In genomic region chr14:71266994-71267636, GRCh38 we compare ENCODE assay signal across 10 cellular contexts. TPM values are rescaled to one million over a fixed set of nuclear protein-coding genes. Genes with fewer than 3 reads are reported as not detected.
DNase-seq lines count a peak whose midpoint lies in the region; ATAC-seq and TF ChIP-seq lines count a peak whose summit lies in the region.
"Had no signal": no experiment of that assay in that cellular context is flagged by ENCODE, and none has a peak within 500 bp of the region (broad histone marks: within the 10 kb centered on the region; RNA-seq: fewer than 3 reads in every experiment).

No MANE protein-coding gene starts in this region.

- H3K27ac ChIP-seq in muscle layer of duodenum (ENCODE audit: low read length): no peak overlapping the region
- H3K27ac ChIP-seq: 22Rv1 had no signal

- no peaks in the 10 kb centered on the region for H3K27me3 Mint-ChIP-seq in activated CD8-positive, alpha-beta T cell treated with anti-CD3 and anti-CD28 coated beads for 36 hours

- DNase-seq in DMS 273 (lab: John Stamatoyannopoulos, UW; ENCODE audit: unreplicated experiment): peak; percentile 7
- no peak for DNase-seq in DMS 273 treated with DMSO at 0.1 percent for 48 hours (lab: John Stamatoyannopoulos, UW)
- DNase-seq in activated CD8-positive, alpha-beta T cell treated with anti-CD3 and anti-CD28 coated beads for 36 hours: peak; percentile 50
- no peak for DNase-seq in A172 (ENCODE audit: low spot score)
- no peak for DNase-seq in NCI-H82 (lab: John Stamatoyannopoulos, UW)

- peaks cover 0 to 4% of the 10 kb centered on the region in 2 donors for H3K9me3 ChIP-seq in muscle layer of duodenum (ENCODE audit: control insufficient read depth in 1 of 2, low read length in 2 of 2)

- intact Hi-C loops in activated CD8-positive, alpha-beta T cell treated with anti-CD3 and anti-CD28 coated beads for 36 hours (cut with micrococcal nuclease): loop anchor here (5.0 kb wide), 1 partner anchor 125 kb away; no protein-coding TSS in a partner anchor

- CTCF ChIA-PET in activated CD8-positive, alpha-beta T cell treated with anti-CD3 and anti-CD28 coated beads for 36 hours (lab: Charles Lee): no interaction called here

- no peaks in the 10 kb centered on the region for H3K36me3 ChIP-seq in muscle layer of duodenum (ENCODE audit: control insufficient read depth in 1 of 2, insufficient read depth in 2 of 2, low read length in 2 of 2)

- peaks cover 9% of the 10 kb centered on the region for H3K36me3 Mint-ChIP-seq in activated CD8-positive, alpha-beta T cell treated with anti-CD3 and anti-CD28 coated beads for 36 hours (ENCODE audit: low read depth)
- H3K36me3 Mint-ChIP-seq: brain had no signal

- POLR2A ChIA-PET in activated CD8-positive, alpha-beta T cell treated with anti-CD3 and anti-CD28 coated beads for 36 hours (lab: Charles Lee): no interaction called here

- H3K9me3 Mint-ChIP-seq in activated CD8-positive, alpha-beta T cell treated with anti-CD3 and anti-CD28 coated beads for 36 hours: peaks cover 30% of the 10 kb centered on the region

- H3K27me3 ChIP-seq in muscle layer of duodenum (ENCODE audit: low read depth, low read length): no peaks in the 10 kb centered on the region

- H3K27ac Mint-ChIP-seq in activated CD8-positive, alpha-beta T cell treated with anti-CD3 and anti-CD28 coated beads for 36 hours: peak overlapping the region; percentile 77
- H3K27ac Mint-ChIP-seq: brain had no signal

- TF ChIP-seq CTCF in activated CD8-positive, alpha-beta T cell treated with anti-CD3 and anti-CD28 coated beads for 36 hours (IDR thresholded peaks at IDR 0.05): no peak

- peaks cover 39% of the 10 kb centered on the region for H3K4me1 Mint-ChIP-seq in activated CD8-positive, alpha-beta T cell treated with anti-CD3 and anti-CD28 coated beads for 36 hours (ENCODE audit: low read depth)
- H3K4me1 Mint-ChIP-seq: brain had no signal

- H3K4me1 ChIP-seq in muscle layer of duodenum (ENCODE audit: control insufficient read depth in 1 of 2, insufficient read depth in 2 of 2, low read length in 2 of 2): no peaks in the 10 kb centered on the region

- H3K4me3 Mint-ChIP-seq in activated CD8-positive, alpha-beta T cell treated with anti-CD3 and anti-CD28 coated beads for 36 hours: peak overlapping the region; percentile 20
- H3K4me3 Mint-ChIP-seq: brain had no signal

- peak; percentile 78 for ATAC-seq in HG02885 (IDR thresholded peaks at IDR 0.05; ENCODE audit: poor library complexity, unreplicated experiment)
- ATAC-seq in activated CD8-positive, alpha-beta T cell treated with anti-CD3 and anti-CD28 coated beads for 36 hours: peak; percentile 84
- no peak for ATAC-seq in HG02970 (IDR thresholded peaks at IDR 0.05; ENCODE audit: low FRiP score, unreplicated experiment)

- peak overlapping the region; percentile 22 to 28 for H3K4me3 ChIP-seq in muscle layer of duodenum (ENCODE audit: low read depth in 1 of 2, low read length in 2 of 2)

RNA-seq across cellular contexts. Expression of gene SIPA1L1, which starts 53.2 kb away (rescaled TPM):
- total RNA-seq in activated CD8-positive, alpha-beta T cell treated with anti-CD3 and anti-CD28 coated beads for 36 hours: 10 to 100 TPM; 52.0 to 57.7 TPM
- 3.7 and 4.9 TPM in 2 replicates for total RNA-seq in A172 (2014; rRNA removed; shearing (Covaris generic))

Comparison
In these comparisons a context has a peak if more than half of its experiments do, and no peak if none do; other contexts are left out.
1. DNase-seq: peak in DMS 273 (single experiment) and activated CD8-positive, alpha-beta T cell treated with anti-CD3 and anti-CD28 coated beads for 36 hours (single experiment); none in DMS 273 treated with DMSO at 0.1 percent for 48 hours (single experiment), A172 (single experiment) and NCI-H82 (single experiment).